In the genomic region with DNA sequence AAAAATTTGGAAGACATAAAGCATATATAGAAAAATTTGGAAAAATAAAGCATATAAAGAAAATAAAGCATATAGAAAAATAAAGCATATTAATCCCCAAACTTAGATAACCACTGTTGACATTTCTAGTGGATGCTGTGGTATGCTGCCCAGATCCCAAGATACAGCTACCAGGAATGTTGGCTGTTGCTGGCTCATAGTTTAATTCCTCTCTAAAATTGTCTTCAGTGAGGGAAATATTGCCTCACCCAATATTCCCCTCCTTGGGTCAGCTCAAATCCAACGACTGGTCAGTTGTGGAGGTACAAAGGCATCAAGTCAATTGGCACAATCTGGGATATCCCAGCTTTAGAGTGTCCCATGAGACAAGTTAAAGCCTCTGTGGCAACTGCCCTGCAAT, we compare ENCODE assay signal across 26 cellular contexts.
"Had no signal": no experiment of that assay in that cellular context is flagged by ENCODE, and none has a peak within 500 bp of the region (broad histone marks: within the 10 kb centered on the region; RNA-seq: fewer than 3 reads in every experiment).

No MANE protein-coding gene starts in this region.

- H3K27me3 ChIP-seq: body of pancreas, esophagus squamous epithelium, gastrocnemius medialis, uterus had no signal

- H3K9me3 ChIP-seq: body of pancreas, esophagus squamous epithelium, gastrocnemius medialis, uterus had no signal

- H3K4me3 ChIP-seq: body of pancreas, esophagus squamous epithelium, gastrocnemius medialis, uterus had no signal

- H3K4me1 ChIP-seq: body of pancreas, esophagus squamous epithelium, gastrocnemius medialis, uterus had no signal

- H3K27ac ChIP-seq: body of pancreas, esophagus squamous epithelium, gastrocnemius medialis, uterus had no signal

- H3K36me3 ChIP-seq: esophagus squamous epithelium, gastrocnemius medialis, uterus had no signal

- DNase-seq: activated CD4-positive, alpha-beta T cell treated with anti-CD3 and anti-CD28 coated beads for 36 hours; activated CD4-positive, CD25-positive, alpha-beta regulatory T cell; activated CD8-positive, alpha-beta T cell treated with anti-CD3 and anti-CD28 coated beads, Interleukin-2, amount 10 ng/mL, durations not matched to agents 7 days and 5 days; activated naive CD4-positive, alpha-beta T cell; activated T-cell treated with anti-CD3 and anti-CD28 coated beads for 4 hours; activated T-cell treated with anti-CD3 and anti-CD28 coated beads, Interleukin-2, amount 50 U/mL, for 72 hours; anterior cingulate cortex; body of pancreas; dermis blood vessel endothelial cell; effector CD4-positive, alpha-beta T cell; esophagus squamous epithelium; gastrocnemius medialis; hippocampal formation; left cardiac atrium; left ventricle myocardium superior; naive thymus-derived CD8-positive, alpha-beta T cell; posterior cingulate gyrus; small intestine; stimulated activated CD4-positive, alpha-beta T cell treated with anti-CD3 and anti-CD28 coated beads, Interleukin-4, amount 100 ng/mL, for 4 hours; stimulated activated CD8-positive, alpha-beta memory T cell treated with anti-CD3 and anti-CD28 coated beads, Interleukin-4, amount 100 ng/mL, for 48 hours; stimulated activated naive CD8-positive, alpha-beta T cell treated with anti-CD3 and anti-CD28 coated beads, Interleukin-15, amount 100 ng/mL, for 72 hours; substantia nigra; uterus had no signal

- ATAC-seq: activated CD4-positive, alpha-beta T cell treated with anti-CD3 and anti-CD28 coated beads for 36 hours; activated CD8-positive, alpha-beta T cell treated with anti-CD3 and anti-CD28 coated beads, Interleukin-2, amount 10 ng/mL, durations not matched to agents 7 days and 5 days; activated naive CD4-positive, alpha-beta T cell treated with anti-CD3 and anti-CD28 coated beads, Interleukin-2, amount 50 U/mL, for 72 hours; activated T-cell treated with anti-CD3 and anti-CD28 coated beads, Interleukin-2, amount 50 U/mL, for 72 hours; body of pancreas; gastrocnemius medialis; left cardiac atrium; left ventricle myocardium superior; naive thymus-derived CD8-positive, alpha-beta T cell; sciatic nerve; stimulated activated memory B cell treated with anti-CD40 and anti-IgM and Interleukin-4, amounts not matched to agents 10 μg/mL and 1 μg/mL and 100 μg/mL, for 72 hours; stimulated activated naive CD8-positive, alpha-beta T cell treated with anti-CD3 and anti-CD28 coated beads, Interleukin-15, amount 100 ng/mL, for 72 hours had no signal
